Comparison of ENCODE assay signal across 11 cellular contexts in the genomic region with DNA sequence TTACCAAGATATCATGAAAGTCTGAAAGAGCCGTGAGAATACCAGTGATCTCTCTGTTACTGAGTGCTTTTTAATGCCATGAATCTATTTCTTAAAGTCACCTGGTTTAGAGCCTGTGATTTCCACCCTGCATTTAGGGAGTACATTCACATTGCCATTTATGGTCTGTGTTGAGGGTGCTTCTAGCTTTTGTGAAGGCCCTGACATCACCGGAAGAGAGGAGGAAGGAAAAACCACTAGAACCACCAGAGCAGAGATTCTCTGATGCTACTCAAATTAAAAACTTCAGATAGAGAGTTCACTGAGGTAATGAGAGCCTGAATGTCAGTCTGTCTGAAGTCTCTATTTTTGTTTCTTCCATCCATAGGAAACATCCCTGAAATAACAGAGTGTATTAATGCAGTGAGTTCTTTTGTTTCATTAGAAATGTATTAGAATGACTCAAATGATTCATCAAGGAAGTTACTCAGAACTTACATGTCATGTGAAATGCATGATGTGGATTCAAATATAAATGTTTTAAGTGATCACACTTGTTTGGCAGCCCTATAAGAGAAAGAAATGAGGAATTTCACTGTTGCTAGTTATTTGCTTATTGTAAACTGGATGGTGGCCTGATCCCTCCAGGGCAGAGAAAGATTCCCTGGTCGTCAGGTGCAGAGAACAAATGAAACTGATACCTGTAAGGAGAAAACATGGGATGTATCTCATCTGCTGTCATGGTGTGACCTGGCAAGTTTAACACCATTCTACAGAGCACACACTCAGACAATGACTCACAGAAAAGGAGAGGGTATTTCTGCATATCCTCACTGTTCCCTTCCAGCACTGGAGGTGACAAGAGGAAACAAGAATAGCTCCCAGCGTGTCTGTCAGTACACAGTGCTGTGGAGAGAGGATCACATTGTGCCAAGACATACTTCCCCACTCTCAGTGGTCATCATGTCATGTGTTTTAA.
DNase-seq lines count a peak whose midpoint lies in the region; ATAC-seq and TF ChIP-seq lines count a peak whose summit lies in the region.
"Had no signal": no experiment of that assay in that cellular context is flagged by ENCODE, and none has a peak within 500 bp of the region (broad histone marks: within the 10 kb centered on the region; RNA-seq: fewer than 3 reads in every experiment).

No MANE protein-coding gene starts in this region.

- H3K27me3 ChIP-seq in uterus = no peaks in the 10 kb centered on the region

- TF ChIP-seq POLR2A in uterus (IDR thresholded peaks at IDR 0.05) = no peak

- no peak for TF ChIP-seq CTCF in uterus (IDR thresholded peaks at IDR 0.05)

- no peak overlapping the region for H3K4me3 ChIP-seq in uterus

- no peak overlapping the region for H3K27ac ChIP-seq in uterus

- H3K9me3 ChIP-seq in uterus = no peaks in the 10 kb centered on the region

- H3K36me3 ChIP-seq in uterus = no peaks in the 10 kb centered on the region

- peak; percentile 53 for DNase-seq in amniotic epithelial cell (ENCODE audit: low read depth)
- peak; percentile 59 for DNase-seq in renal cortical epithelial cell (ENCODE audit: low read depth)
- DNase-seq in KG1 (lab: John Stamatoyannopoulos, UW) = no peak
- no peak for DNase-seq in uterus
- DNase-seq in NCI-H1930 (lab: John Stamatoyannopoulos, UW) = no peak
- DNase-seq: activated B cell treated with CpG ODN at 0.5 μM for 24 hours, hippocampal formation, retina had no signal

- H3K4me1 ChIP-seq in uterus = no peaks in the 10 kb centered on the region

- peak; percentile 66 for ATAC-seq in GM19452 (IDR thresholded peaks at IDR 0.05; ENCODE audit: unreplicated experiment)
- peak; percentile 63 for ATAC-seq in HG03196 (IDR thresholded peaks at IDR 0.05; ENCODE audit: unreplicated experiment)
- no peak for ATAC-seq in GM18858 (IDR thresholded peaks at IDR 0.05; ENCODE audit: unreplicated experiment)

- intact Hi-C loops in uterus (cut with DNase I; ENCODE audit: low total_unique reads) = no loop called here

Comparison
In these comparisons a context has a peak if more than half of its experiments do, and no peak if none do; other contexts are left out.
1. DNase-seq: peak in amniotic epithelial cell (single experiment) and renal cortical epithelial cell (single experiment); none in KG1 (single experiment), uterus (0 of 2) and NCI-H1930 (0 of 2).